In the genomic region with DNA sequence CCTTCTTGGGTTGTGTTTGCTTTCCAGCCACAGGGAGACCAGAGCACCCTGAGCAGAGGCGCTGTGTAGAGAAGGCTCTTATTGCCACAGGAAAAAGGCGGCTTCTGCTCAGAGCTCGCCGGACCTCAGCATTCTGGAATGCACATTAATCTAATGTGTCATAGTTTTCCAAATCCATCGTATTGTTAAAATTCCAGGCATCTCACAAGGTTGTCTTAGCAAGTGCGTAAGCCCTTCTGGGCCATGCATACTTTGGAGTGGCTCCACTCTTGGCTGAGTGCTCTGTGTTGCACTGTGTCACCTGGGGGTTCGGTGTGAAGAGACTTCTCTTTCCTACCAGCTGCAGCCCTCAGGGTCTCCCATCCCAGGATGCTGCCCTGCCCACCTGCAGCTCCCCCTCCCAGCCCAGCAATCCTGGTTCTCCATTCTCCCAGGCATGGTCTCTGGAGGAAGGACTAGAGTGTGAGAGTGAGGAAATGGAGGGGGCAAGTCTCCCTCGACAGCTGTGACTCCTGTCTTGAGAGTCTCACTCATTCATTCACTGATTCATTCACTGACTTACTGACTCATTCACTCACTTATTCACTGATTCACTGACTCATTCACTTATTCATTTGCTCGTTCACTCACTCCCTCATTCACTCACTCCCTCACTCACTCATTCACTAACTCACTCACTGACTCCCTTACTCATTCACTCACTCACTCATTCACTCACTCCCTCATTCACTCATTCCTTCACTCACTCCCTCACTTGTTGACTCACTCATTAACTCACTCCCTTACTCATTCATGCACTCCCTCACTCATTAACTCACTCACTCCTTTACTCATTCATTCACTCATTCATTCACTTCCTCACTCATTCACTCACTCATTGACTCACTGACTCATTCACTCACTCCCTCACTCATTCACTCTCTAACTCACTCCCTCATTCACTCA, we compare ENCODE assay signal across 10 cellular contexts.
A peak's percentile ranks its signal among the peaks of the same experiment; 100 is the strongest.
DNase-seq lines count a peak whose midpoint lies in the region; ATAC-seq and TF ChIP-seq lines count a peak whose summit lies in the region.
"Had no signal": no experiment of that assay in that cellular context is flagged by ENCODE, and none has a peak within 500 bp of the region (broad histone marks: within the 10 kb centered on the region; RNA-seq: fewer than 3 reads in every experiment).

No MANE protein-coding gene starts in this region.

- H3K4me1 Mint-ChIP-seq in activated CD4-positive, alpha-beta T cell treated with anti-CD3 and anti-CD28 coated beads for 36 hours = no peaks in the 10 kb centered on the region

- H3K4me3 Mint-ChIP-seq in activated CD4-positive, alpha-beta T cell treated with anti-CD3 and anti-CD28 coated beads for 36 hours = no peak overlapping the region

- H3K4me1 ChIP-seq in adipocyte (ENCODE audit: control insufficient read depth, insufficient read depth, low read length) = peaks cover 9% of the 10 kb centered on the region
- peaks cover 5% of the 10 kb centered on the region for H3K4me1 ChIP-seq in BE2C

- DNase-seq in activated CD4-positive, alpha-beta T cell treated with anti-CD3 and anti-CD28 coated beads for 36 hours = no peak
- no peak for DNase-seq in activated CD4-positive, alpha-beta T cell treated with anti-CD3 and anti-CD28 coated beads, Interleukin-2, amount 50 U/mL, for 4 hours
- DNase-seq in adipocyte (ENCODE audit: low read depth) (peak; percentile 84), left ventricle myocardium superior (no peak), DMS79 treated with DMSO at 0.1 percent for 48 hours (lab: John Stamatoyannopoulos, UW) (no peak), BE2C (no peak), NCI-H774 (lab: John Stamatoyannopoulos, UW) (no peak)
- DNase-seq: effector CD8-positive, alpha-beta T cell; NCI-H446 had no signal

- CTCF ChIA-PET in activated CD4-positive, alpha-beta T cell treated with anti-CD3 and anti-CD28 coated beads for 36 hours (lab: Charles Lee) = interaction anchor here (0.7 to 0.8 kb wide), 2 partner anchors 153 to 363 kb away, joined by 3 to 6 read pairs; no protein-coding TSS in a partner anchor

- no peak overlapping the region for H3K27ac Mint-ChIP-seq in activated CD4-positive, alpha-beta T cell treated with anti-CD3 and anti-CD28 coated beads for 36 hours

- peak overlapping the region; percentile 19 for H3K27ac ChIP-seq in temporal lobe (ENCODE audit: low read depth, low read length)

- peaks cover 39% of the 10 kb centered on the region for H3K36me3 ChIP-seq in adipocyte (ENCODE audit: control insufficient read depth, insufficient read depth, low read length, severe bottlenecking)
- H3K36me3 ChIP-seq in BE2C = peaks cover 13% of the 10 kb centered on the region

- POLR2A ChIA-PET in activated CD4-positive, alpha-beta T cell treated with anti-CD3 and anti-CD28 coated beads for 36 hours (lab: Charles Lee) = no interaction called here

- no peaks in the 10 kb centered on the region for H3K9me3 ChIP-seq in adipocyte (ENCODE audit: control insufficient read depth, low read length)
- H3K9me3 ChIP-seq in BE2C = no peaks in the 10 kb centered on the region

- H3K4me3 ChIP-seq in adipocyte (ENCODE audit: low read length) (no peak overlapping the region), BE2C (ENCODE audit: low read depth, low read length) (no peak overlapping the region)

- no peak overlapping the region for H3K9ac ChIP-seq in adipocyte (ENCODE audit: low read length)

- H3K27me3 ChIP-seq in adipocyte (replicated peaks; ENCODE audit: control insufficient read depth, insufficient read depth, low read length) = no peaks in the 10 kb centered on the region
- no peaks in the 10 kb centered on the region for H3K27me3 ChIP-seq in BE2C

- intact Hi-C loops in activated CD4-positive, alpha-beta T cell treated with anti-CD3 and anti-CD28 coated beads for 36 hours (cut with DNase I, micrococcal nuclease) = no loop called here
- intact Hi-C loops in left ventricle myocardium superior (cut with micrococcal nuclease) = no loop called here

- peak; percentile 81 for ATAC-seq in activated CD4-positive, alpha-beta T cell treated with anti-CD3 and anti-CD28 coated beads for 36 hours
- peak; percentile 71 for ATAC-seq in left ventricle myocardium superior

- no peaks in the 10 kb centered on the region for H3K36me3 Mint-ChIP-seq in activated CD4-positive, alpha-beta T cell treated with anti-CD3 and anti-CD28 coated beads for 36 hours (ENCODE audit: low read depth)

- H3K27me3 Mint-ChIP-seq in activated CD4-positive, alpha-beta T cell treated with anti-CD3 and anti-CD28 coated beads for 36 hours = no peaks in the 10 kb centered on the region

- H3K9me3 Mint-ChIP-seq in activated CD4-positive, alpha-beta T cell treated with anti-CD3 and anti-CD28 coated beads for 36 hours (ENCODE audit: low read depth) = peaks cover 2% of the 10 kb centered on the region

- TF ChIP-seq CTCF in BE2C (IDR thresholded peaks at IDR 0.05; ENCODE audit: low read depth, low read length) = no peak
